Comparison of ENCODE assay signal across 1 cellular context in the genomic region with DNA sequence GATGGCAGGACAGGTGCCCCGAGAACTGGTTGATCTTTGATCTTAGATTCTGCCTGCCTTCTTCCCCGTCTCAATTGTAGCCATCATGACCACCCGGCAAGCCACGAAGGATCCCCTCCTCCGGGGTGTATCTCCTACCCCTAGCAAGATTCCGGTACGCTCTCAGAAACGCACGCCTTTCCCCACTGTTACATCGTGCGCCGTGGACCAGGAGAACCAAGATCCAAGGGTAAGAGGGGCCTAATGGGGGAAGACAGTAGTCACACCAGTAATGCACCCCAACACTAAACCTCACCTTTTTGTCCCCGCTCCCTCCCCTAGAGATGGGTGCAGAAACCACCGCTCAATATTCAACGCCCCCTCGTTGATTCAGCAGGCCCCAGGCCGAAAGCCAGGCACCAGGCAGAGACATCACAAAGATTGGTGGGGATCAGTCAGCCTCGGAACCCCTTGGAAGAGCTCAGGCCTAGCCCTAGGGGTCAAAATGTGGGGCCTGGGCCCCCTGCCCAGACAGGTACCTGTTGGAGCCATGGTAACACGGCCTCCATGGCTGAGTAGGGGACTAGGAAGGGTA.
TF ChIP-seq lines count a peak whose summit lies in the region.

No MANE protein-coding gene starts in this region.

TF ChIP-seq in GM12878, 131 proteins besides CTCF, POLR2A, EP300 and RAD21:
- TF ChIP-seq, protein P1, sequence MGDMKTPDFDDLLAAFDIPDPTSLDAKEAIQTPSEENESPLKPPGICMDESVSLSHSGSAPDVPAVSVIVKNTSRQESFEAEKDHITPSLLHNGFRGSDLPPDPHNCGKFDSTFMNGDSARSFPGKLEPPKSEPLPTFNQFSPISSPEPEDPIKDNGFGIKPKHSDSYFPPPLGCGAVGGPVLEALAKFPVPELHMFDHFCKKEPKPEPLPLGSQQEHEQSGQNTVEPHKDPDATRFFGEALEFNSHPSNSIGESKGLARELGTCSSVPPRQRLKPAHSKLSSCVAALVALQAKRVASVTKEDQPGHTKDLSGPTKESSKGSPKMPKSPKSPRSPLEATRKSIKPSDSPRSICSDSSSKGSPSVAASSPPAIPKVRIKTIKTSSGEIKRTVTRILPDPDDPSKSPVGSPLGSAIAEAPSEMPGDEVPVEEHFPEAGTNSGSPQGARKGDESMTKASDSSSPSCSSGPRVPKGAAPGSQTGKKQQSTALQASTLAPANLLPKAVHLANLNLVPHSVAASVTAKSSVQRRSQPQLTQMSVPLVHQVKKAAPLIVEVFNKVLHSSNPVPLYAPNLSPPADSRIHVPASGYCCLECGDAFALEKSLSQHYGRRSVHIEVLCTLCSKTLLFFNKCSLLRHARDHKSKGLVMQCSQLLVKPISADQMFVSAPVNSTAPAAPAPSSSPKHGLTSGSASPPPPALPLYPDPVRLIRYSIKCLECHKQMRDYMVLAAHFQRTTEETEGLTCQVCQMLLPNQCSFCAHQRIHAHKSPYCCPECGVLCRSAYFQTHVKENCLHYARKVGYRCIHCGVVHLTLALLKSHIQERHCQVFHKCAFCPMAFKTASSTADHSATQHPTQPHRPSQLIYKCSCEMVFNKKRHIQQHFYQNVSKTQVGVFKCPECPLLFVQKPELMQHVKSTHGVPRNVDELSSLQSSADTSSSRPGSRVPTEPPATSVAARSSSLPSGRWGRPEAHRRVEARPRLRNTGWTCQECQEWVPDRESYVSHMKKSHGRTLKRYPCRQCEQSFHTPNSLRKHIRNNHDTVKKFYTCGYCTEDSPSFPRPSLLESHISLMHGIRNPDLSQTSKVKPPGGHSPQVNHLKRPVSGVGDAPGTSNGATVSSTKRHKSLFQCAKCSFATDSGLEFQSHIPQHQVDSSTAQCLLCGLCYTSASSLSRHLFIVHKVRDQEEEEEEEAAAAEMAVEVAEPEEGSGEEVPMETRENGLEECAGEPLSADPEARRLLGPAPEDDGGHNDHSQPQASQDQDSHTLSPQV (IDR thresholded peaks at IDR 0.05) = no peak
- TF ChIP-seq CREM (IDR thresholded peaks at IDR 0.05; ENCODE audit: low read depth) = no peak
